ENCODE assay signal across 20 cellular contexts in the genomic region with DNA sequence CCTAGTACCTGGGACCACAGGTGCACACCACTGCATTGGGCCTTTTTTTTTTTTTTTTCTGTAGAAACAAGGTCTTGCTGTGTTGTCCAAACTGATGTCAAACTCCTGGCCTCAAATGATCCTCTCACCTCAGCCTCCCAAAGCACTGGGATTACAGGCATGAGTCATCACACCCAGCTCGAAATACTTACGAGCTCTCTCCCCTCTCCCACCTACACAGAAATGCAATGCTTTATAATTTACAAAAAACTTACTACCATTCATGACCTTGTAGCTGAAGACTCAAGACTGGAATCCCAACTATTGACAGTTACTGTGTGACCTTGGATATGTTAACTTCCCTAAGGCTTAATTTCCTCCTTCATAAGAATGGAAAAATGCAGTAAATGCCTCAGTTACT.
"Had no signal": no experiment of that assay in that cellular context is flagged by ENCODE, and none has a peak within 500 bp of the region (broad histone marks: within the 10 kb centered on the region; RNA-seq: fewer than 3 reads in every experiment).

No MANE protein-coding gene starts in this region.

- H3K36me3 ChIP-seq: ascending aorta, esophagus squamous epithelium, neutrophil, pancreas, sigmoid colon, thoracic aorta had no signal

- H3K27ac Mint-ChIP-seq: activated CD4-positive, alpha-beta T cell treated with anti-CD3 and anti-CD28 coated beads, Interleukin-2, amount 10 ng/mL, durations not matched to agents 7 days and 5 days; activated CD8-positive, alpha-beta T cell treated with anti-CD3 and anti-CD28 coated beads, Interleukin-2, amount 10 ng/mL, durations not matched to agents 7 days and 5 days; activated T-cell treated with anti-CD3 and anti-CD28 coated beads, Interleukin-2, amount 50 U/mL, for 24 hours; activated T-helper 2 cell treated with anti-CD3 and anti-CD28 coated beads, Interferon-gamma antibody, Interleukin-2, Interleukin-4, amounts not matched to agents 10 μg/mL and 5 μg/mL and 100 μg/mL, durations not matched to agents 14 hours and 24 hours and 36 hours; stimulated activated memory B cell treated with anti-CD40 and anti-IgM and Interleukin-4, amounts not matched to agents 10 μg/mL and 1 μg/mL and 100 μg/mL, for 72 hours had no signal

- H3K27me3 ChIP-seq: ascending aorta, esophagus squamous epithelium, hepatocyte, neutrophil, pancreas, sigmoid colon had no signal

- H3K36me3 Mint-ChIP-seq: natural killer cell treated with Interleukin-12 subunit alpha and Interleukin-12 subunit beta and Interleukin-15 and Interleukin-18, amount 100 ng/mL, for 72 hours had no signal

- H3K9me3 ChIP-seq: ascending aorta, esophagus squamous epithelium, neutrophil, pancreas, sigmoid colon, thoracic aorta had no signal

- H3K4me3 ChIP-seq: ascending aorta, esophagus squamous epithelium, hepatocyte, pancreas, sigmoid colon, thoracic aorta had no signal

- H3K9me3 Mint-ChIP-seq: activated CD4-positive, alpha-beta T cell treated with anti-CD3 and anti-CD28 coated beads, Interleukin-2, amount 10 ng/mL, durations not matched to agents 7 days and 5 days; activated T-cell treated with anti-CD3 and anti-CD28 coated beads, Interleukin-2, amount 50 U/mL, for 24 hours; activated T-helper 2 cell treated with anti-CD3 and anti-CD28 coated beads, Interferon-gamma antibody, Interleukin-2, Interleukin-4, amounts not matched to agents 10 μg/mL and 5 μg/mL and 100 μg/mL, durations not matched to agents 14 hours and 24 hours and 36 hours; natural killer cell treated with Interleukin-12 subunit alpha and Interleukin-12 subunit beta and Interleukin-15 and Interleukin-18, amount 100 ng/mL, for 72 hours; stimulated activated memory B cell treated with anti-CD40 and anti-IgM and Interleukin-4, amounts not matched to agents 10 μg/mL and 1 μg/mL and 100 μg/mL, for 72 hours had no signal

- H3K27me3 Mint-ChIP-seq: activated CD4-positive, alpha-beta T cell treated with anti-CD3 and anti-CD28 coated beads, Interleukin-2, amount 10 ng/mL, durations not matched to agents 7 days and 5 days; activated T-cell treated with anti-CD3 and anti-CD28 coated beads, Interleukin-2, amount 50 U/mL, for 24 hours; natural killer cell treated with Interleukin-12 subunit alpha and Interleukin-12 subunit beta and Interleukin-15 and Interleukin-18, amount 100 ng/mL, for 72 hours; stimulated activated memory B cell treated with anti-CD40 and anti-IgM and Interleukin-4, amounts not matched to agents 10 μg/mL and 1 μg/mL and 100 μg/mL, for 72 hours had no signal

- H3K4me3 Mint-ChIP-seq: activated CD4-positive, alpha-beta T cell treated with anti-CD3 and anti-CD28 coated beads, Interleukin-2, amount 10 ng/mL, durations not matched to agents 7 days and 5 days; activated CD8-positive, alpha-beta T cell treated with anti-CD3 and anti-CD28 coated beads, Interleukin-2, amount 10 ng/mL, durations not matched to agents 7 days and 5 days; activated T-cell treated with anti-CD3 and anti-CD28 coated beads, Interleukin-2, amount 50 U/mL, for 24 hours; natural killer cell treated with Interleukin-12 subunit alpha and Interleukin-12 subunit beta and Interleukin-15 and Interleukin-18, amount 100 ng/mL, for 72 hours; stimulated activated memory B cell treated with anti-CD40 and anti-IgM and Interleukin-4, amounts not matched to agents 10 μg/mL and 1 μg/mL and 100 μg/mL, for 72 hours had no signal

- DNase-seq: activated CD4-positive, alpha-beta T cell treated with anti-CD3 and anti-CD28 coated beads, Interleukin-2, amount 10 ng/mL, durations not matched to agents 7 days and 5 days; activated CD8-positive, alpha-beta T cell treated with anti-CD3 and anti-CD28 coated beads, Interleukin-2, amount 10 ng/mL, durations not matched to agents 7 days and 5 days; activated naive CD4-positive, alpha-beta T cell treated with Interleukin-2 at 50 U/mL for 16 hours; activated T-cell treated with anti-CD3 and anti-CD28 coated beads, Interleukin-2, amount 50 U/mL, for 24 hours; cerebellar nuclear complex; dermis blood vessel endothelial cell; effector memory CD4-positive, alpha-beta T cell; esophagus squamous epithelium; foreskin fibroblast; left cardiac atrium; pancreas; sigmoid colon; stimulated activated CD4-positive, alpha-beta T cell treated with anti-CD3 and anti-CD28 coated beads, Interleukin-4, amount 100 ng/mL, for 4 hours had no signal

- H3K4me2 ChIP-seq: hepatocyte had no signal

- H3K27ac ChIP-seq: ascending aorta, esophagus squamous epithelium, hepatocyte, pancreas, sigmoid colon, thoracic aorta had no signal

- ATAC-seq: activated CD8-positive, alpha-beta T cell treated with anti-CD3 and anti-CD28 coated beads, Interleukin-2, amount 10 ng/mL, durations not matched to agents 7 days and 5 days; left cardiac atrium; natural killer cell treated with Interleukin-12 subunit alpha and Interleukin-12 subunit beta and Interleukin-15 and Interleukin-18, amount 100 ng/mL, for 72 hours; pancreas; stimulated activated memory B cell treated with anti-CD40 and anti-IgM and Interleukin-4, amounts not matched to agents 10 μg/mL and 1 μg/mL and 100 μg/mL, for 72 hours had no signal
